ENCODE assay signal across 8 cellular contexts in the genomic region with DNA sequence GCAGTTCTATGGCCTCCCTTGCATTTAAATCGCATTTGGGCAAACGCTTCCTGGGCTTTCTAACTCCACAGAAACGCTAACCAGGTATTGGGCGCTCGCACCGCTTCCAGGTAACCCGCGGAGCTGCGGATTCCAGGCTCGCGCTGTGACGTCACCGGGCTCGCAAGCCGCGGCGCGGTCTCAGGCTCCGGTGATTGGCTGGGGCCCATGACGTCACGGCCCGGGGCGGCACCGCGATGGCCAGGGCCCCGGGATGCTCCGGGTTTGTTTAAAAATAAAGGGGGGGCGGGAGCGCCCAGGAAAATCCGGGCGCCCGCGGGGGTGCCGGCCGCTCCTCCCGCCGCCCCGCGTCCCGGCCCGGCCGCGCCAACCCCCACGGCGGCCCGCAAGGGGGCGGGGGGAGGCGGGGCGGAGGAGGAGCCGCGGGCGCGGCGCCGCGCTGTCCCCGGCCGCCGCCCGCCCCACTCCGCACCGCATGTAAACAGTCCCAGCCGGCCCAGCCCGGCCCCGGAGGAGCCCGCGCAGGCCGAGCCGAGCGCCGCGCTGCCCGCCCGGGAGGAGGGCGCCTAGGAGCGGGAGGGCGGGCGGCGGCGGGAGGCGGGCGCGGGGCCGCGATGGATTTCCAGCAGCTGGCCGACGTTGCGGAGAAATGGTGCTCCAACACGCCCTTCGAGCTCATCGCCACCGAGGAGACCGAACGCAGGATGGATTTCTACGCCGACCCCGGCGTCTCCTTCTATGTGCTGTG. TPM values are rescaled to one million over a fixed set of nuclear protein-coding genes. Genes with fewer than 3 reads are reported as not detected.
A peak's percentile ranks its signal among the peaks of the same experiment; 100 is the strongest.
DNase-seq lines count a peak whose midpoint lies in the region; ATAC-seq and TF ChIP-seq lines count a peak whose summit lies in the region.

A gene (plus strand): TSS at position 464 of the 748 bp plus-strand sequence. CDS start 151 bp downstream, at position 615.

- H3K4me3 ChIP-seq in DND-41 (ENCODE audit: low read depth in 1 of 2, low read length in 2 of 2), result peak within 1 kb of the TSS; percentile 47 to 78; a peak in 3 of 4 replicates

- no peaks in the 10 kb centered on the region for H3K36me3 ChIP-seq in DND-41 (ENCODE audit: insufficient read depth, low read length)

- peak; percentile 38; the same call in 1 of the 2 replicates for TF ChIP-seq POLR2A in Raji (IDR thresholded peaks at IDR 0.05; ENCODE audit: insufficient read depth, low read depth, low read length)

- no peaks in the 10 kb centered on the region for H4K20me1 ChIP-seq in DND-41 (ENCODE audit: insufficient read depth, low read length)

- peaks cover 18% of the 10 kb centered on the region for H3K4me1 ChIP-seq in DND-41 (ENCODE audit: insufficient read depth, low read length)

- H3K9ac ChIP-seq in DND-41 (ENCODE audit: low read depth, low read length), result peak within 1 kb of the TSS; percentile 68

- peak; percentile 80 for DNase-seq in DND-41
- peak; percentile 75 for DNase-seq in GOT3 (lab: John Stamatoyannopoulos, UW)
- DNase-seq in LHCN-M2 (ENCODE audit: low read depth), result peak; percentile 86
- peak; percentile 80 for DNase-seq in activated gamma-delta T cell (lab: John Stamatoyannopoulos, UW)
- DNase-seq in fibroblast of the conjunctiva (ENCODE audit: low read depth), result peak; percentile 45
- DNase-seq in stimulated activated naive CD4-positive, alpha-beta T cell (lab: John Stamatoyannopoulos, UW), result peak; percentile 80 to 90 (median 86)

- H3K36me3 Mint-ChIP-seq in nephron (ENCODE audit: low read depth), result peaks cover under 1% of the 10 kb centered on the region

- H3K27me3 ChIP-seq in DND-41 (ENCODE audit: insufficient read depth, low read length, poor library complexity), result no peaks in the 10 kb centered on the region

- peak; percentile 89 for ATAC-seq in DND-41 (ENCODE audit: insufficient read depth, low read depth)

- H3K9me3 ChIP-seq in DND-41 (ENCODE audit: insufficient read depth, low read length, severe bottlenecking), result no peaks in the 10 kb centered on the region

- H3K27me3 Mint-ChIP-seq in nephron (ENCODE audit: low read depth), result peaks cover 3% of the 10 kb centered on the region

- TF ChIP-seq CTCF in DND-41 (IDR thresholded peaks at IDR 0.05; ENCODE audit: borderline replicate concordance, extremely low read depth, low read length, poor library complexity, severe bottlenecking) (no peak), nephron (IDR thresholded peaks at IDR 0.05; ENCODE audit: unreplicated experiment in 3 of 3) (no peak)

- peak within 1 kb of the TSS; percentile 90 for H3K4me2 ChIP-seq in DND-41 (ENCODE audit: insufficient read depth, low read length)

- H3K27ac Mint-ChIP-seq in nephron, result peak within 1 kb of the TSS; percentile 60 to 84 (median 77)

- peaks cover 16% of the 10 kb centered on the region for H3K4me1 Mint-ChIP-seq in nephron

- H3K9me3 Mint-ChIP-seq in nephron, result no peaks in the 10 kb centered on the region

- H2AFZ ChIP-seq in DND-41 (ENCODE audit: low read depth, low read length), result peak within 1 kb of the TSS; percentile 91

- H3K79me2 ChIP-seq in DND-41 (ENCODE audit: insufficient read depth, low read length), result no peaks in the 10 kb centered on the region

- H3K4me3 Mint-ChIP-seq in nephron, result peak within 1 kb of the TSS; percentile 92 to 99 (median 99)

- H3K27ac ChIP-seq in DND-41 (ENCODE audit: low read length), result peak within 1 kb of the TSS; percentile 50; the same call in 1 of the 2 replicates

RNA-seq across cellular contexts. Expression of the gene that starts here (rescaled TPM):
- 18.7 and 18.8 TPM in 2 replicates for total RNA-seq in LHCN-M2 (2014; rRNA removed)
- 19.8 TPM for polyA plus RNA-seq in LHCN-M2 (2012)

Comparison
In these comparisons a context has a peak if more than half of its experiments do, and no peak if none do; other contexts are left out.
1. Peak in every context shown above with its lines: DNase-seq, ATAC-seq, H3K4me3 ChIP-seq and H3K27ac ChIP-seq.